ENCODE assay signal across 6 cellular contexts in genomic region chr1:36089393-36090121, GRCh38. TPM values are rescaled to one million over a fixed set of nuclear protein-coding genes. Genes with fewer than 3 reads are reported as not detected.
DNase-seq lines count a peak whose midpoint lies in the region; TF ChIP-seq lines count a peak whose summit lies in the region.

No MANE protein-coding gene starts in this region.

- H3K27ac ChIP-seq in ACC112 (ENCODE audit: low read depth, low read length) (peak overlapping the region; percentile 80), adrenal gland (peak overlapping the region; percentile 79 to 92 (median 84)), mucosa of rectum (ENCODE audit: low read depth in 2 of 2, low read length in 2 of 2) (peak overlapping the region; percentile 84 to 90)

- H2AFZ ChIP-seq in ACC112 (ENCODE audit: low read length, unreplicated experiment): peak overlapping the region; percentile 88

- 4 to 7% (median 4%) methylated on average over 20 to 32 of the region's 32 CpGs for WGBS in adrenal gland, 4 donors

- intact Hi-C loops in adrenal gland (cut with DNase I): loop anchor here (10.0 kb wide), 6 partner anchors 95 to 325 kb away; partner anchors contain the start of gene AGO1 (in 1 of the 2)

- H3K4me3 ChIP-seq in ACC112 (ENCODE audit: low read depth, low read length): peak overlapping the region; percentile 99
- peak overlapping the region; percentile 7 to 93 (median 74) for H3K4me3 ChIP-seq in adrenal gland
- peak overlapping the region; percentile 77 to 95 for H3K4me3 ChIP-seq in mucosa of rectum (ENCODE audit: low read length in 2 of 2)

- TF ChIP-seq CTCF in adrenal gland (IDR thresholded peaks at IDR 0.05): no peak

- H3K27me3 ChIP-seq in ACC112 (ENCODE audit: insufficient read depth, low read length) (no peaks in the 10 kb centered on the region), adrenal gland (no peaks in the 10 kb centered on the region), mucosa of rectum (ENCODE audit: control insufficient read depth in 2 of 2, insufficient read depth in 2 of 2, low read length in 2 of 2) (peaks cover 2 to 6% of the 10 kb centered on the region in 2 donors)

- peak overlapping the region; percentile 68 to 79 for H3K9ac ChIP-seq in mucosa of rectum (ENCODE audit: low read depth in 1 of 2, low read length in 2 of 2)

- CTCF ChIA-PET in HEK293T (lab: Yijun Ruan, JAX): no interaction called here

- peak; percentile 5 to 70 for TF ChIP-seq POLR2A in adrenal gland (IDR thresholded peaks at IDR 0.05)

- DNase-seq in HEK293T (ENCODE audit: extremely low spot score) (peak; percentile 45), adrenal gland (peak; percentile 46 to 79 (median 68)), putamen (ENCODE audit: low spot score) (no peak), amniotic stem cell (lab: John Stamatoyannopoulos, UW) (no peak)

- POLR2A ChIA-PET in HEK293T (lab: Yijun Ruan, JAX): interaction anchor here (0.9 kb wide), 1 partner anchor 30 kb away, joined by 3 read pairs; no protein-coding TSS in a partner anchor

- peaks cover 44% of the 10 kb centered on the region for H3K79me2 ChIP-seq in ACC112 (ENCODE audit: control insufficient read depth, insufficient read depth, low read length, unreplicated experiment)

- H3K36me3 ChIP-seq in ACC112 (ENCODE audit: insufficient read depth, low read length) (peaks cover 27% of the 10 kb centered on the region; the same call in 1 of the 2 replicates), adrenal gland (replicated peaks in 1 of 2) (peaks cover 0 to 40% of the 10 kb centered on the region in 2 donors), mucosa of rectum (ENCODE audit: control insufficient read depth in 2 of 2, insufficient read depth in 2 of 2, low read length in 2 of 2) (peaks cover 34 to 36% of the 10 kb centered on the region in 2 donors)

- H3K4me1 ChIP-seq in ACC112 (ENCODE audit: control insufficient read depth, insufficient read depth, low read length, unreplicated experiment): peaks cover 8% of the 10 kb centered on the region
- H3K4me1 ChIP-seq in adrenal gland (replicated peaks in 1 of 2): peaks cover 29 to 42% of the 10 kb centered on the region in 2 donors
- H3K4me1 ChIP-seq in mucosa of rectum (ENCODE audit: control insufficient read depth in 2 of 2, insufficient read depth in 2 of 2, low read length in 2 of 2): peaks cover 13 to 15% of the 10 kb centered on the region in 2 donors

- H3K9me3 ChIP-seq in adrenal gland (replicated peaks in 1 of 3) (no peaks in the 10 kb centered on the region), mucosa of rectum (ENCODE audit: control insufficient read depth in 2 of 2, low read length in 2 of 2) (no peaks in the 10 kb centered on the region)

TF ChIP-seq in HEK293T, 16 proteins besides CTCF, POLR2A, EP300 and RAD21:
- TF ChIP-seq ZNF384 (IDR thresholded peaks at IDR 0.05) (no peak), SP1 (IDR thresholded peaks at IDR 0.05) (no peak), ELF4 (IDR thresholded peaks at IDR 0.05) (no peak), L3MBTL2 (conservative IDR thresholded peaks at IDR 0.05) (no peak), FOXK2 (IDR thresholded peaks at IDR 0.05) (no peak), FOXA1 (IDR thresholded peaks at IDR 0.05) (no peak), BHLHE40 (IDR thresholded peaks at IDR 0.05; ENCODE audit: borderline replicate concordance) (no peak), HDGF (IDR thresholded peaks at IDR 0.05; ENCODE audit: borderline replicate concordance) (no peak), PKNOX1 (IDR thresholded peaks at IDR 0.05) (no peak), FOXM1 (IDR thresholded peaks at IDR 0.05; ENCODE audit: borderline replicate concordance) (no peak), SUZ12 (IDR thresholded peaks at IDR 0.05) (no peak), NFRKB (IDR thresholded peaks at IDR 0.05) (no peak), ARNT (IDR thresholded peaks at IDR 0.05) (no peak), TARDBP (IDR thresholded peaks at IDR 0.05) (no peak), LEF1 (IDR thresholded peaks at IDR 0.05; ENCODE audit: borderline replicate concordance) (no peak), CTBP1 (IDR thresholded peaks at IDR 0.05; ENCODE audit: borderline replicate concordance) (no peak)

RNA-seq across cellular contexts. Expression of gene ADPRS, which starts 0.9 kb away (rescaled TPM):
- 10 to 100 TPM; 43.3 to 84.5 (median 54.8) TPM for total RNA-seq in adrenal gland
- 10 to 100 TPM; 40.1 to 42.3 (median 40.7) TPM for polyA plus RNA-seq in adrenal gland

RNA-seq across cellular contexts. Expression of gene TEKT2, which starts 5.7 kb away (rescaled TPM):
- total RNA-seq in adrenal gland: 1 to 10 TPM in 1 of 8 donors, under 1 TPM in 3, not detected in 4; 0.18 to 1.2 (median 0.72) TPM
- polyA plus RNA-seq in adrenal gland: 1 to 10 TPM in 2 of 3 donors, under 1 TPM in 1; 0.40 to 4.0 (median 1.4) TPM

RNA-seq across cellular contexts. Expression of gene COL8A2, which starts 35.5 kb away (rescaled TPM):
- 1 to 10 TPM in 6 of 8 donors, under 1 TPM in 2; 0.74 to 6.6 (median 2.8) TPM for total RNA-seq in adrenal gland
- polyA plus RNA-seq in adrenal gland: 1 to 10 TPM in 2 of 3 donors, under 1 TPM in 1; 0.66 to 2.3 (median 1.2) TPM

RNA-seq across cellular contexts. Expression of gene TRAPPC3, which starts 59.7 kb away (rescaled TPM):
- 100 to 1,000 TPM in 6 of 8 donors, 10 to 100 TPM in 2; 74.6 to 182 (median 133) TPM for total RNA-seq in adrenal gland
- polyA plus RNA-seq in adrenal gland: 100 to 1,000 TPM in 1 of 3 donors, 10 to 100 TPM in 2; 54.0 to 106 (median 65.1) TPM

Comparison
In these comparisons a context has a peak if more than half of its experiments do, and no peak if none do; other contexts are left out.
1. DNase-seq: peak in HEK293T (single experiment) and adrenal gland (7 of 7); none in putamen (single experiment) and amniotic stem cell (single experiment).
2. Peak in every context shown above with its lines, with median percentiles within 50 percentile points of each other: H3K27ac ChIP-seq and H3K4me3 ChIP-seq.